ENCODE assay signal across 28 cellular contexts in the genomic region with DNA sequence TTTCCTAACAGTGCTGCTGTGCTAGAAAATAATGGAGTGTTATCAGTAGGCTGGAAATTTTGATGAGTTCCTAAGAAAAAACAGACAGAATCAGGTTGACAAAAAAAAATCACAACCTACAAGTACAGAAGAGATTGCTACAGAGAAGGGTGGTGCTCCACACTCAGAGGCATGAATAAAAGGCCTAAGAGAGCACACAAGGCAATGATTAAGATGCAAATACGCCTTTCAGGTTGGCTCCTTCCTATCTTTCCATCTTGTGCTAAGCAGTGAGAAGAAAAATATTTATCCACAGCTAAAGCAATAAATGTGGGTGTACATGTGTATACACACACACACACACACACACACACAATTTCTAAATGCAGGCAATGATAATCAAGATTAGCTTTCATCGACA.
"Had no signal": no experiment of that assay in that cellular context is flagged by ENCODE, and none has a peak within 500 bp of the region (broad histone marks: within the 10 kb centered on the region; RNA-seq: fewer than 3 reads in every experiment).

No MANE protein-coding gene starts in this region.

- H3K36me3 Mint-ChIP-seq: immature natural killer cell; mesothelial cell of epicardium; naive B cell; natural killer cell treated with Interleukin-12 subunit alpha and Interleukin-12 subunit beta and Interleukin-15 and Interleukin-18, amount 100 ng/mL, for 72 hours; type B pancreatic cell had no signal

- H3K4me1 Mint-ChIP-seq: immature natural killer cell, mesothelial cell of epicardium, naive B cell had no signal

- H3K27ac Mint-ChIP-seq: immature natural killer cell; mesothelial cell of epicardium; naive B cell; natural killer cell treated with Interleukin-12 subunit alpha and Interleukin-12 subunit beta and Interleukin-15 and Interleukin-18, amount 100 ng/mL, for 72 hours; stimulated activated naive CD8-positive, alpha-beta T cell treated with anti-CD3 and anti-CD28 coated beads, Interleukin-15, Interleukin-2, amounts not matched to agents 100 ng/mL and 50 ng/mL, for 24 hours; type B pancreatic cell had no signal

- H3K36me3 ChIP-seq: left lung, ovary, suprapubic skin, thoracic aorta, tibial artery, uterus had no signal

- H3K4me3 ChIP-seq: left lung, lung, ovary, skin epidermis, suprapubic skin, thoracic aorta, tibial artery, uterus had no signal

- H3K27ac ChIP-seq: left lung, ovary, skin epidermis, suprapubic skin, thoracic aorta, tibial artery, uterus had no signal

- ATAC-seq: left colon; left lung; natural killer cell treated with Interleukin-12 subunit alpha and Interleukin-12 subunit beta and Interleukin-15 and Interleukin-18, amount 100 ng/mL, for 72 hours; right cardiac atrium; sciatic nerve had no signal

- H3K4me3 Mint-ChIP-seq: immature natural killer cell; mesothelial cell of epicardium; naive B cell; natural killer cell treated with Interleukin-12 subunit alpha and Interleukin-12 subunit beta and Interleukin-15 and Interleukin-18, amount 100 ng/mL, for 72 hours; stimulated activated naive CD8-positive, alpha-beta T cell treated with anti-CD3 and anti-CD28 coated beads, Interleukin-15, Interleukin-2, amounts not matched to agents 100 ng/mL and 50 ng/mL, for 24 hours; type B pancreatic cell had no signal

- FAIRE-seq: islet of Langerhans, kidney had no signal

- H3K27me3 ChIP-seq: left lung, ovary, suprapubic skin, tibial artery, uterus had no signal

- H3K4me1 ChIP-seq: left lung, suprapubic skin, tibial artery, uterus had no signal

- H3K9me3 ChIP-seq: left lung, ovary, suprapubic skin, thoracic aorta, tibial artery, uterus had no signal

- H3K9me3 Mint-ChIP-seq: mesothelial cell of epicardium; naive B cell; natural killer cell treated with Interleukin-12 subunit alpha and Interleukin-12 subunit beta and Interleukin-15 and Interleukin-18, amount 100 ng/mL, for 72 hours; stimulated activated naive CD8-positive, alpha-beta T cell treated with anti-CD3 and anti-CD28 coated beads, Interleukin-15, Interleukin-2, amounts not matched to agents 100 ng/mL and 50 ng/mL, for 24 hours; type B pancreatic cell had no signal

- DNase-seq: hippocampal formation; immature natural killer cell; kidney; left colon; left lung; mesendoderm; naive B cell; ovary; retina; right cardiac atrium; stimulated activated CD4-positive, alpha-beta T cell treated with anti-CD3 and anti-CD28 coated beads, Interleukin-12 subunit alpha, Interleukin-12 subunit beta, amount 100 ng/mL, for 4 hours; stimulated activated CD4-positive, alpha-beta T cell treated with anti-CD3 and anti-CD28 coated beads, Interleukin-15, amount 100 ng/mL, for 24 hours; stimulated activated CD4-positive, alpha-beta T cell treated with anti-CD3 and anti-CD28 coated beads, Interleukin-2, amount 100 ng/mL, for 24 hours; stimulated activated CD4-positive, alpha-beta T cell treated with anti-CD3 and anti-CD28 coated beads, Interleukin-4, amount 100 ng/mL, for 1 hour; stimulated activated naive CD4-positive, alpha-beta T cell; tibial artery; uterus had no signal

- H3K27me3 Mint-ChIP-seq: naive B cell; progenitor cell of endocrine pancreas; stimulated activated naive CD8-positive, alpha-beta T cell treated with anti-CD3 and anti-CD28 coated beads, Interleukin-15, Interleukin-2, amounts not matched to agents 100 ng/mL and 50 ng/mL, for 24 hours; type B pancreatic cell had no signal
